In genomic region chr13:43830481-43830873, GRCh38 we compare ENCODE assay signal across 15 cellular contexts. TPM values are rescaled to one million over a fixed set of nuclear protein-coding genes. Genes with fewer than 3 reads are reported as not detected.
DNase-seq lines count a peak whose midpoint lies in the region; ATAC-seq, FAIRE-seq and TF ChIP-seq lines count a peak whose summit lies in the region.
"Had no signal": no experiment of that assay in that cellular context is flagged by ENCODE, and none has a peak within 500 bp of the region (broad histone marks: within the 10 kb centered on the region; RNA-seq: fewer than 3 reads in every experiment).

No MANE protein-coding gene starts in this region.

- H2AFZ ChIP-seq in astrocyte (ENCODE audit: low read depth, low read length) = no peak overlapping the region

- intact Hi-C loops in left cardiac atrium (cut with DNase I) (no loop called here), cardiac septum (cut with DNase I) (no loop called here), aorta (cut with DNase I) (no loop called here)

- TF ChIP-seq CTCF in astrocyte (IDR thresholded peaks at IDR 0.05; ENCODE audit: insufficient read depth, low read depth, low read length) = no peak

- no peak overlapping the region for H3K4me2 ChIP-seq in astrocyte (ENCODE audit: low read length)

- H3K4me1 ChIP-seq in astrocyte (ENCODE audit: insufficient read depth, low read length) = no peaks in the 10 kb centered on the region
- H3K4me1 ChIP-seq in aorta (ENCODE audit: control insufficient read depth in 1 of 2, insufficient read depth in 2 of 2, low read length in 2 of 2) = no peaks in the 10 kb centered on the region

- H4K20me1 ChIP-seq in astrocyte (ENCODE audit: insufficient read depth, low read length) = no peaks in the 10 kb centered on the region

- no peak overlapping the region for H3K4me3 Mint-ChIP-seq in astrocyte (ENCODE audit: unreplicated experiment)
- H3K4me3 Mint-ChIP-seq: activated T-cell treated with anti-CD3 and anti-CD28 coated beads, Interleukin-2, amount 50 U/mL, for 4 hours had no signal

- H3K4me3 ChIP-seq in astrocyte (ENCODE audit: insufficient read depth, low read depth, low read length) (no peak overlapping the region), aorta (ENCODE audit: low read length in 2 of 2) (no peak overlapping the region)

- DNase-seq in left cardiac atrium (no peak), cardiac septum (ENCODE audit: low spot score) (no peak), astrocyte (ENCODE audit: low read depth) (peak; percentile 81), iris pigment epithelial cell (ENCODE audit: low read depth) (peak; percentile 96), aorta (no peak), NCI-H510A treated with DMSO at 0.1 percent for 48 hours (lab: John Stamatoyannopoulos, UW) (no peak), SHP77 treated with DMSO at 0.1 percent for 48 hours (lab: John Stamatoyannopoulos, UW) (no peak), NCI-H1436 treated with DMSO at 0.1 percent for 48 hours (lab: John Stamatoyannopoulos, UW) (no peak)
- DNase-seq: 8988T; activated CD4-positive, CD25-positive, alpha-beta regulatory T cell; activated T-cell treated with anti-CD3 and anti-CD28 coated beads, Interleukin-2, amount 50 U/mL, for 4 hours; NCI-H2171 treated with DMSO at 0.1 percent for 48 hours; stimulated activated CD4-positive, alpha-beta T cell treated with anti-CD3 and anti-CD28 coated beads, Interleukin-2, amount 100 ng/mL, for 48 hours; stimulated activated naive CD4-positive, alpha-beta T cell treated with Interleukin-2 at 50 U/mL for 16 hours had no signal

- WGBS in aorta, 2 donors = 33 to 45% methylated on average over 6 of the region's 6 CpGs

- no peaks in the 10 kb centered on the region for H3K9me3 Mint-ChIP-seq in astrocyte (ENCODE audit: unreplicated experiment)
- H3K9me3 Mint-ChIP-seq: activated T-cell treated with anti-CD3 and anti-CD28 coated beads, Interleukin-2, amount 50 U/mL, for 4 hours had no signal

- H3K9me3 ChIP-seq in astrocyte (ENCODE audit: insufficient read depth, low read depth, low read length) (no peaks in the 10 kb centered on the region), aorta (ENCODE audit: control insufficient read depth, low read length) (no peaks in the 10 kb centered on the region)

- H3K9ac ChIP-seq in astrocyte (ENCODE audit: low read length) = no peak overlapping the region

- no peaks in the 10 kb centered on the region for H3K27me3 Mint-ChIP-seq in astrocyte (ENCODE audit: low read depth, unreplicated experiment)

- no peaks in the 10 kb centered on the region for H3K79me2 ChIP-seq in astrocyte (ENCODE audit: insufficient read depth, low read length)

- no peaks in the 10 kb centered on the region for H3K36me3 Mint-ChIP-seq in astrocyte (ENCODE audit: low read depth, unreplicated experiment)

- peak; percentile 80 for FAIRE-seq in astrocyte (lab: Jason Lieb, UNC)

- peaks cover 4% of the 10 kb centered on the region for H3K4me1 Mint-ChIP-seq in astrocyte (ENCODE audit: low read depth, unreplicated experiment)

- H3K27me3 ChIP-seq in astrocyte (ENCODE audit: insufficient read depth, low read length) (no peaks in the 10 kb centered on the region), aorta (ENCODE audit: control insufficient read depth in 1 of 2, insufficient read depth in 2 of 2, low read length in 1 of 2) (no peaks in the 10 kb centered on the region)

- H3K27ac Mint-ChIP-seq in astrocyte (ENCODE audit: unreplicated experiment) = peak overlapping the region; percentile 70

- H3K27ac ChIP-seq in astrocyte (ENCODE audit: low read depth, low read length) = no peak overlapping the region
- no peak overlapping the region for H3K27ac ChIP-seq in aorta (ENCODE audit: low read depth in 1 of 2, low read length in 2 of 2)

- H3K36me3 ChIP-seq in astrocyte (ENCODE audit: insufficient read depth, low read length) = no peaks in the 10 kb centered on the region
- H3K36me3 ChIP-seq in aorta (ENCODE audit: control insufficient read depth in 1 of 2, insufficient read depth in 2 of 2, low read length in 1 of 2) = no peaks in the 10 kb centered on the region

- ATAC-seq in left cardiac atrium = peak; percentile 41 to 94
- ATAC-seq in aorta (ENCODE audit: low FRiP score) = peak; percentile 52
- ATAC-seq: activated T-cell treated with anti-CD3 and anti-CD28 coated beads, Interleukin-2, amount 50 U/mL, for 4 hours; left lobe of liver had no signal

RNA-seq across cellular contexts. Expression of gene ENOX1, which starts 43.7 kb away (rescaled TPM):
- total RNA-seq in left cardiac atrium (1 to 10 TPM; 1.7 to 2.0 TPM), cardiac septum (6.6 TPM), astrocyte (2.3 and 2.4 TPM in 2 replicates), aorta (1 to 10 TPM; 1.4 to 2.2 TPM)
- polyA plus RNA-seq in aorta = under 1 TPM in 1 of 2 donors, not detected in 1; 0.15 TPM

RNA-seq across cellular contexts. Expression of gene CCDC122, which starts 49.1 kb away (rescaled TPM):
- total RNA-seq in left cardiac atrium = 10 to 100 TPM in 1 of 2 donors, 1 to 10 TPM in 1; 3.2 to 10.0 TPM
- 8.9 TPM for total RNA-seq in cardiac septum
- 5.1 and 6.7 TPM in 2 replicates for total RNA-seq in astrocyte
- total RNA-seq in aorta = 1 to 10 TPM; 6.4 to 8.6 TPM
- polyA plus RNA-seq in aorta = 1 to 10 TPM; 3.1 to 3.4 TPM

RNA-seq across cellular contexts. Expression of gene LACC1, which starts 49.2 kb away (rescaled TPM):
- total RNA-seq in left cardiac atrium (1 to 10 TPM; 5.5 to 7.5 TPM), cardiac septum (8.7 TPM), astrocyte (7.3 and 9.2 TPM in 2 replicates), aorta (1 to 10 TPM; 8.2 to 9.4 TPM)
- 10 to 100 TPM in 1 of 2 donors, 1 to 10 TPM in 1; 5.3 to 12.3 TPM for polyA plus RNA-seq in aorta

Comparison
In these comparisons a context has a peak if more than half of its experiments do, and no peak if none do; other contexts are left out.
1. DNase-seq: peak in astrocyte (single experiment) and iris pigment epithelial cell (single experiment); none in left cardiac atrium (single experiment), cardiac septum (single experiment), aorta (0 of 2), NCI-H510A treated with DMSO at 0.1 percent for 48 hours (single experiment), SHP77 treated with DMSO at 0.1 percent for 48 hours (single experiment) and NCI-H1436 treated with DMSO at 0.1 percent for 48 hours (single experiment).